In the genomic region with DNA sequence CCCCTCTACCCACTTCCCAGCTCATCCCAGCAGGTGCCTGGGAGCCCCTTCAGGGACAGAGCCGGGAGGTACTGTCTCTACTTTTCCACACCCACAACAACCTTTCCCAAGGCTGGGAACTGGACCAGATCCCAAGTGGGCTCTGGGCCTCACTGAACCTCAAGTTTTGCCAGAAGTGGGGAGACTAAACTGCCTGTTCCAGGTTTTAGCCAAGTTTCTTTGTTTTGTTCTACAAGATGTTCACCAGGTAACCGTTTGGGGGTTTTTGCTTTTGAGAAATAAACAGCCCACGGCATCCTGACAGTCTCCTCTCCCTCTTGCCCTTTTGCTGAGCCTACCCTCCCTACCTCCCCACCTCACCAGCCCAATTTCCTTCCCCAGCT, we compare ENCODE assay signal across 27 cellular contexts. TPM values are rescaled to one million over a fixed set of nuclear protein-coding genes. Genes with fewer than 3 reads are reported as not detected.
"Had no signal": no experiment of that assay in that cellular context is flagged by ENCODE, and none has a peak within 500 bp of the region (broad histone marks: within the 10 kb centered on the region; RNA-seq: fewer than 3 reads in every experiment).

No MANE protein-coding gene starts in this region.

- ATAC-seq: heart left ventricle, left ventricle myocardium superior, WTC11 had no signal

- H3K36me3 Mint-ChIP-seq: mesothelial cell of epicardium, naive B cell, WTC11 had no signal

- H3K4me3 Mint-ChIP-seq: activated CD4-positive, alpha-beta memory T cell treated with anti-CD3 and anti-CD28 coated beads, Interleukin-2, amount 10 ng/mL, durations not matched to agents 7 days and 5 days; activated CD4-positive, alpha-beta T cell treated with anti-CD3 and anti-CD28 coated beads, Interleukin-2, amount 10 ng/mL, durations not matched to agents 7 days and 5 days; activated T-cell treated with anti-CD3 and anti-CD28 coated beads, Interleukin-2, amount 50 U/mL, for 24 hours; mesothelial cell of epicardium; naive B cell; WTC11 had no signal

- H3K9me3 ChIP-seq: heart left ventricle, right atrium auricular region, suprapubic skin, tibial artery had no signal

- DNase-seq: activated CD4-positive, alpha-beta memory T cell treated with anti-CD3 and anti-CD28 coated beads, Interleukin-2, amount 10 ng/mL, durations not matched to agents 7 days and 5 days; activated CD4-positive, alpha-beta T cell treated with anti-CD3 and anti-CD28 coated beads for 1 hour; activated CD4-positive, alpha-beta T cell treated with anti-CD3 and anti-CD28 coated beads, Interleukin-2, amount 10 ng/mL, durations not matched to agents 7 days and 5 days; activated CD8-positive, alpha-beta memory T cell treated with anti-CD3 and anti-CD28 coated beads, Interleukin-2, amount 50 U/mL, for 48 hours; activated gamma-delta T cell; activated naive CD4-positive, alpha-beta T cell treated with anti-CD3 and anti-CD28 coated beads, Interleukin-2, amount 50 U/mL, for 16 hours; activated T-cell treated with anti-CD3 and anti-CD28 coated beads, Interleukin-2, amount 50 U/mL, for 24 hours; dermis blood vessel endothelial cell; effector CD4-positive, alpha-beta T cell; erythroblast; heart left ventricle; hypothalamus; left ventricle myocardium superior; naive B cell; nucleus accumbens; stimulated activated CD4-positive, alpha-beta T cell treated with anti-CD3 and anti-CD28 coated beads, Interleukin-15, amount 100 ng/mL, for 24 hours; stimulated activated CD4-positive, alpha-beta T cell treated with anti-CD3 and anti-CD28 coated beads, Interleukin-2, amount 100 ng/mL, for 24 hours; stimulated activated naive CD4-positive, alpha-beta T cell; T-helper 2 cell; tibial artery had no signal

- H3K27ac ChIP-seq: heart left ventricle, right atrium auricular region, tibial artery had no signal

- H3K9me3 Mint-ChIP-seq: activated CD4-positive, alpha-beta memory T cell treated with anti-CD3 and anti-CD28 coated beads, Interleukin-2, amount 10 ng/mL, durations not matched to agents 7 days and 5 days; activated CD4-positive, alpha-beta T cell treated with anti-CD3 and anti-CD28 coated beads, Interleukin-2, amount 10 ng/mL, durations not matched to agents 7 days and 5 days; activated T-cell treated with anti-CD3 and anti-CD28 coated beads, Interleukin-2, amount 50 U/mL, for 24 hours; mesothelial cell of epicardium; WTC11 had no signal

- H3K27ac Mint-ChIP-seq: activated CD4-positive, alpha-beta memory T cell treated with anti-CD3 and anti-CD28 coated beads, Interleukin-2, amount 10 ng/mL, durations not matched to agents 7 days and 5 days; activated CD4-positive, alpha-beta T cell treated with anti-CD3 and anti-CD28 coated beads, Interleukin-2, amount 10 ng/mL, durations not matched to agents 7 days and 5 days; activated T-cell treated with anti-CD3 and anti-CD28 coated beads, Interleukin-2, amount 50 U/mL, for 24 hours; mesothelial cell of epicardium; naive B cell; WTC11 had no signal

- H3K4me1 Mint-ChIP-seq: activated CD4-positive, alpha-beta memory T cell treated with anti-CD3 and anti-CD28 coated beads, Interleukin-2, amount 10 ng/mL, durations not matched to agents 7 days and 5 days; activated CD4-positive, alpha-beta T cell treated with anti-CD3 and anti-CD28 coated beads, Interleukin-2, amount 10 ng/mL, durations not matched to agents 7 days and 5 days had no signal

- H3K4me3 ChIP-seq: heart left ventricle, right atrium auricular region, tibial artery had no signal

- H3K36me3 ChIP-seq: heart left ventricle, right atrium auricular region, suprapubic skin, tibial artery had no signal

RNA-seq across cellular contexts. Expression of gene EMX2, which starts 10.6 kb away (rescaled TPM):
- total RNA-seq: activated CD4-positive, alpha-beta memory T cell treated with anti-CD3 and anti-CD28 coated beads, Interleukin-2, amount 10 ng/mL, durations not matched to agents 7 days and 5 days; activated CD4-positive, alpha-beta T cell treated with anti-CD3 and anti-CD28 coated beads, Interleukin-2, amount 10 ng/mL, durations not matched to agents 7 days and 5 days; bronchial epithelial cell; lung microvascular endothelial cell; pulmonary artery endothelial cell; WTC11 had no signal
